9 cellular contexts compared by ENCODE assay signal in genomic region chrX:50988649-50989048, GRCh38.
DNase-seq lines count a peak whose midpoint lies in the region; ATAC-seq and TF ChIP-seq lines count a peak whose summit lies in the region.
"Had no signal": no experiment of that assay in that cellular context is flagged by ENCODE, and none has a peak within 500 bp of the region (broad histone marks: within the 10 kb centered on the region; RNA-seq: fewer than 3 reads in every experiment).

No MANE protein-coding gene starts in this region.

- peak; percentile 64 for ATAC-seq in left lobe of liver
- no peak for ATAC-seq in esophagus mucosa

- no peak overlapping the region for H3K4me3 Mint-ChIP-seq in activated T-helper 2 cell treated with anti-CD3 and anti-CD28 coated beads, Interferon-gamma antibody, Interleukin-2, Interleukin-4, amounts not matched to agents 10 μg/mL and 5 μg/mL and 100 μg/mL, durations not matched to agents 14 hours and 24 hours and 36 hours (ENCODE audit: low read depth)

- in situ Hi-C loops in astrocyte of the cerebellum (cut with HindIII; ENCODE audit: low sequenced_read_pairs): no loop called here

- DNase-seq in SHP77 (lab: John Stamatoyannopoulos, UW) (peak; percentile 1 to 4), SHP77 treated with DMSO at 0.1 percent for 48 hours (lab: John Stamatoyannopoulos, UW) (no peak), astrocyte of the cerebellum (ENCODE audit: low read depth) (no peak), left lobe of liver (ENCODE audit: low spot score) (no peak), NCI-H226 (no peak)
- no peak for DNase-seq in activated T-helper 2 cell treated with anti-CD3 and anti-CD28 coated beads, Interferon-gamma antibody, Interleukin-2, Interleukin-4, amounts not matched to agents 10 μg/mL and 5 μg/mL and 100 μg/mL, durations not matched to agents 14 hours and 24 hours and 36 hours (ENCODE audit: low spot score)

- no peaks in the 10 kb centered on the region for H3K4me1 Mint-ChIP-seq in activated T-helper 2 cell treated with anti-CD3 and anti-CD28 coated beads, Interferon-gamma antibody, Interleukin-2, Interleukin-4, amounts not matched to agents 10 μg/mL and 5 μg/mL and 100 μg/mL, durations not matched to agents 14 hours and 24 hours and 36 hours (ENCODE audit: low read depth)

- H3K36me3 Mint-ChIP-seq in activated T-helper 2 cell treated with anti-CD3 and anti-CD28 coated beads, Interferon-gamma antibody, Interleukin-2, Interleukin-4, amounts not matched to agents 10 μg/mL and 5 μg/mL and 100 μg/mL, durations not matched to agents 14 hours and 24 hours and 36 hours (ENCODE audit: low read depth): no peaks in the 10 kb centered on the region

- intact Hi-C loops in activated T-helper 2 cell treated with anti-CD3 and anti-CD28 coated beads, Interferon-gamma antibody, Interleukin-2, Interleukin-4, amounts not matched to agents 10 μg/mL and 5 μg/mL and 100 μg/mL, durations not matched to agents 14 hours and 24 hours and 36 hours (cut with micrococcal nuclease): no loop called here

- no peak overlapping the region for H3K4me3 ChIP-seq in astrocyte of the cerebellum (ENCODE audit: low read depth, low read length)
- H3K4me3 ChIP-seq: ovary had no signal

- no peaks in the 10 kb centered on the region for H3K9me3 Mint-ChIP-seq in activated T-helper 2 cell treated with anti-CD3 and anti-CD28 coated beads, Interferon-gamma antibody, Interleukin-2, Interleukin-4, amounts not matched to agents 10 μg/mL and 5 μg/mL and 100 μg/mL, durations not matched to agents 14 hours and 24 hours and 36 hours

- H3K27ac Mint-ChIP-seq in activated T-helper 2 cell treated with anti-CD3 and anti-CD28 coated beads, Interferon-gamma antibody, Interleukin-2, Interleukin-4, amounts not matched to agents 10 μg/mL and 5 μg/mL and 100 μg/mL, durations not matched to agents 14 hours and 24 hours and 36 hours: no peak overlapping the region

- TF ChIP-seq CTCF in astrocyte of the cerebellum (IDR thresholded peaks at IDR 0.05; ENCODE audit: low read depth, low read length, missing control alignments): peak; percentile 60

- no peak for TF ChIP-seq EP300 in Ishikawa (IDR thresholded peaks at IDR 0.05; ENCODE audit: borderline replicate concordance)

- no peaks in the 10 kb centered on the region for H3K27me3 Mint-ChIP-seq in activated T-helper 2 cell treated with anti-CD3 and anti-CD28 coated beads, Interferon-gamma antibody, Interleukin-2, Interleukin-4, amounts not matched to agents 10 μg/mL and 5 μg/mL and 100 μg/mL, durations not matched to agents 14 hours and 24 hours and 36 hours (ENCODE audit: low read depth)

- peak; percentile 42 for TF ChIP-seq RAD21 in Ishikawa (IDR thresholded peaks at IDR 0.05; ENCODE audit: low read depth)

TF ChIP-seq in Ishikawa, 13 proteins besides CTCF, POLR2A, EP300 and RAD21:
- TF ChIP-seq NFIC (IDR thresholded peaks at IDR 0.05): no peak
- no peak for TF ChIP-seq TAF1 (IDR thresholded peaks at IDR 0.05; ENCODE audit: low read depth)
- TF ChIP-seq YY1 (IDR thresholded peaks at IDR 0.05; ENCODE audit: low read depth): no peak
- TF ChIP-seq, protein P1, sequence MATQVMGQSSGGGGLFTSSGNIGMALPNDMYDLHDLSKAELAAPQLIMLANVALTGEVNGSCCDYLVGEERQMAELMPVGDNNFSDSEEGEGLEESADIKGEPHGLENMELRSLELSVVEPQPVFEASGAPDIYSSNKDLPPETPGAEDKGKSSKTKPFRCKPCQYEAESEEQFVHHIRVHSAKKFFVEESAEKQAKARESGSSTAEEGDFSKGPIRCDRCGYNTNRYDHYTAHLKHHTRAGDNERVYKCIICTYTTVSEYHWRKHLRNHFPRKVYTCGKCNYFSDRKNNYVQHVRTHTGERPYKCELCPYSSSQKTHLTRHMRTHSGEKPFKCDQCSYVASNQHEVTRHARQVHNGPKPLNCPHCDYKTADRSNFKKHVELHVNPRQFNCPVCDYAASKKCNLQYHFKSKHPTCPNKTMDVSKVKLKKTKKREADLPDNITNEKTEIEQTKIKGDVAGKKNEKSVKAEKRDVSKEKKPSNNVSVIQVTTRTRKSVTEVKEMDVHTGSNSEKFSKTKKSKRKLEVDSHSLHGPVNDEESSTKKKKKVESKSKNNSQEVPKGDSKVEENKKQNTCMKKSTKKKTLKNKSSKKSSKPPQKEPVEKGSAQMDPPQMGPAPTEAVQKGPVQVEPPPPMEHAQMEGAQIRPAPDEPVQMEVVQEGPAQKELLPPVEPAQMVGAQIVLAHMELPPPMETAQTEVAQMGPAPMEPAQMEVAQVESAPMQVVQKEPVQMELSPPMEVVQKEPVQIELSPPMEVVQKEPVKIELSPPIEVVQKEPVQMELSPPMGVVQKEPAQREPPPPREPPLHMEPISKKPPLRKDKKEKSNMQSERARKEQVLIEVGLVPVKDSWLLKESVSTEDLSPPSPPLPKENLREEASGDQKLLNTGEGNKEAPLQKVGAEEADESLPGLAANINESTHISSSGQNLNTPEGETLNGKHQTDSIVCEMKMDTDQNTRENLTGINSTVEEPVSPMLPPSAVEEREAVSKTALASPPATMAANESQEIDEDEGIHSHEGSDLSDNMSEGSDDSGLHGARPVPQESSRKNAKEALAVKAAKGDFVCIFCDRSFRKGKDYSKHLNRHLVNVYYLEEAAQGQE (IDR thresholded peaks at IDR 0.05; ENCODE audit: low read depth): no peak
- TF ChIP-seq FOXM1 (IDR thresholded peaks at IDR 0.05; ENCODE audit: borderline replicate concordance, low read depth): no peak
- no peak for TF ChIP-seq CEBPB (IDR thresholded peaks at IDR 0.05)
- no peak for TF ChIP-seq TEAD4 (IDR thresholded peaks at IDR 0.05)
- no peak for TF ChIP-seq EGR1 (IDR thresholded peaks at IDR 0.05)
- TF ChIP-seq, protein P2, sequence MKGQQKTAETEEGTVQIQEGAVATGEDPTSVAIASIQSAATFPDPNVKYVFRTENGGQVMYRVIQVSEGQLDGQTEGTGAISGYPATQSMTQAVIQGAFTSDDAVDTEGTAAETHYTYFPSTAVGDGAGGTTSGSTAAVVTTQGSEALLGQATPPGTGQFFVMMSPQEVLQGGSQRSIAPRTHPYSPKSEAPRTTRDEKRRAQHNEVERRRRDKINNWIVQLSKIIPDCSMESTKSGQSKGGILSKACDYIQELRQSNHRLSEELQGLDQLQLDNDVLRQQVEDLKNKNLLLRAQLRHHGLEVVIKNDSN (IDR thresholded peaks at IDR 0.05): no peak
- no peak for TF ChIP-seq MAX (IDR thresholded peaks at IDR 0.05)
- TF ChIP-seq CREB1 (IDR thresholded peaks at IDR 0.05; ENCODE audit: low read depth): no peak
- no peak for TF ChIP-seq ZBTB7A (IDR thresholded peaks at IDR 0.05; ENCODE audit: low read depth)
- no peak for TF ChIP-seq TCF12 (IDR thresholded peaks at IDR 0.05; ENCODE audit: low read depth)
TF ChIP-seq in Ishikawa: peak in this region for 0.

Comparison
In these comparisons a context has a peak if more than half of its experiments do, and no peak if none do; other contexts are left out.
1. DNase-seq: peak in SHP77 (2 of 2); none in SHP77 treated with DMSO at 0.1 percent for 48 hours (single experiment), astrocyte of the cerebellum (single experiment), left lobe of liver (single experiment), NCI-H226 (single experiment) and activated T-helper 2 cell treated with anti-CD3 and anti-CD28 coated beads, Interferon-gamma antibody, Interleukin-2, Interleukin-4, amounts not matched to agents 10 μg/mL and 5 μg/mL and 100 μg/mL, durations not matched to agents 14 hours and 24 hours and 36 hours (single experiment).